19 cellular contexts compared by ENCODE assay signal in the genomic region with DNA sequence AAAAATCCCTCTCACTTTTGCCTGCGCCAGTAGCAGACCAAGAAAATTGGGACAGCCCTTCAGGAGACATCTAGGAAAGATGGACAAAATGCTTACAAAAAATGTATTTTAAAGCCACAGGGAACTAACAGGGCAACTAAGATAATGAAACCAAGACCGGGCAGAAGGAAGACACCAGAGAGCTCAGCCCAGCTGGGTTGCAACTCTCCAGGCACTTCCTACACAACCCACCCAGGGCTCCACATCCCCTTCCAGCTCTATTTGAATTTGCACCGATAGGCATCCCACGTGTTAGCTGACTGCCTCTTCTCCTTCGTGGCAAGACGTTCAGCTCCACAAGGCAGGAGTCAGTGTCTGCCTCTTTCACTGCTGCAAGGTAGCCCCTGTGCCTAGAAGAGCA. TPM values are rescaled to one million over a fixed set of nuclear protein-coding genes. Genes with fewer than 3 reads are reported as not detected.
A peak's percentile ranks its signal among the peaks of the same experiment; 100 is the strongest.
DNase-seq lines count a peak whose midpoint lies in the region; ATAC-seq and TF ChIP-seq lines count a peak whose summit lies in the region.
"Had no signal": no experiment of that assay in that cellular context is flagged by ENCODE, and none has a peak within 500 bp of the region (broad histone marks: within the 10 kb centered on the region; RNA-seq: fewer than 3 reads in every experiment).

No MANE protein-coding gene starts in this region.

- H3K9me3 Mint-ChIP-seq in activated CD8-positive, alpha-beta T cell treated with anti-CD3 and anti-CD28 coated beads, Interleukin-2, amount 10 ng/mL, durations not matched to agents 7 days and 5 days (ENCODE audit: insufficient read depth): no peaks in the 10 kb centered on the region
- no peaks in the 10 kb centered on the region for H3K9me3 Mint-ChIP-seq in activated CD8-positive, alpha-beta T cell treated with anti-CD3 and anti-CD28 coated beads for 36 hours
- H3K9me3 Mint-ChIP-seq: CD4-positive, alpha-beta T cell had no signal

- POLR2A ChIA-PET in activated CD8-positive, alpha-beta T cell treated with anti-CD3 and anti-CD28 coated beads, Interleukin-2, amount 10 ng/mL, durations not matched to agents 7 days and 5 days (lab: Charles Lee): interaction anchor here (0.9 kb wide), 1 partner anchor 11 kb away, joined by 3 read pairs; no protein-coding TSS in a partner anchor
- POLR2A ChIA-PET in activated CD8-positive, alpha-beta T cell treated with anti-CD3 and anti-CD28 coated beads for 36 hours (lab: Charles Lee): no interaction called here
- POLR2A ChIA-PET in OCI-LY7 (lab: Charles Lee): interaction anchor here (0.6 to 1.3 kb wide), 3 partner anchors 11 to 916 kb away, joined by 3 read pairs; no protein-coding TSS in a partner anchor
- POLR2A ChIA-PET in A673 (lab: Charles Lee; ENCODE audit: low non-redundant PET): no interaction called here

- no peaks in the 10 kb centered on the region for H3K79me2 ChIP-seq in OCI-LY7 (ENCODE audit: insufficient read depth, low read depth, low read length)

- intact Hi-C loops in activated CD8-positive, alpha-beta T cell treated with anti-CD3 and anti-CD28 coated beads for 36 hours (cut with micrococcal nuclease): no loop called here
- intact Hi-C loops in OCI-LY7 (cut with micrococcal nuclease; ENCODE audit: unreplicated experiment) (no loop called here), sciatic nerve (cut with DNase I) (no loop called here), A673 (cut with micrococcal nuclease; ENCODE audit: unreplicated experiment) (no loop called here)

- H3K9me2 ChIP-seq in OCI-LY7 (ENCODE audit: insufficient read depth, low read length): no peaks in the 10 kb centered on the region

- peaks cover 10% of the 10 kb centered on the region for H3K27me3 Mint-ChIP-seq in activated CD8-positive, alpha-beta T cell treated with anti-CD3 and anti-CD28 coated beads, Interleukin-2, amount 10 ng/mL, durations not matched to agents 7 days and 5 days (ENCODE audit: low read depth)
- H3K27me3 Mint-ChIP-seq in activated CD8-positive, alpha-beta T cell treated with anti-CD3 and anti-CD28 coated beads for 36 hours: no peaks in the 10 kb centered on the region
- H3K27me3 Mint-ChIP-seq: CD4-positive, alpha-beta T cell had no signal

- no peaks in the 10 kb centered on the region for H3K36me3 Mint-ChIP-seq in activated CD8-positive, alpha-beta T cell treated with anti-CD3 and anti-CD28 coated beads, Interleukin-2, amount 10 ng/mL, durations not matched to agents 7 days and 5 days (ENCODE audit: low read depth)
- H3K36me3 Mint-ChIP-seq in activated CD8-positive, alpha-beta T cell treated with anti-CD3 and anti-CD28 coated beads for 36 hours (ENCODE audit: low read depth): no peaks in the 10 kb centered on the region
- H3K36me3 Mint-ChIP-seq: IgD-negative memory B cell had no signal

- in situ Hi-C loops in KBM-7 (cut with MboI; ENCODE audit: low pct_unique_long_range_greater_than_20kb, low sequenced_read_pairs): no loop called here

- no peaks in the 10 kb centered on the region for H4K20me1 ChIP-seq in OCI-LY7 (ENCODE audit: insufficient read depth, low read length)

- no peak for DNase-seq in activated CD8-positive, alpha-beta T cell treated with anti-CD3 and anti-CD28 coated beads, Interleukin-2, amount 10 ng/mL, durations not matched to agents 7 days and 5 days
- no peak for DNase-seq in activated CD8-positive, alpha-beta T cell treated with anti-CD3 and anti-CD28 coated beads for 36 hours
- peak; percentile 49 for DNase-seq in KBM-7
- no peak for DNase-seq in OCI-LY7 (ENCODE audit: low spot score)
- DNase-seq in sciatic nerve (ENCODE audit: low spot score): no peak
- no peak for DNase-seq in A673 (ENCODE audit: low spot score)
- no peak for DNase-seq in stimulated activated naive CD4-positive, alpha-beta T cell treated with Interleukin-2 at 50 U/mL for 16 hours (lab: John Stamatoyannopoulos, UW)
- DNase-seq: CD4-positive, alpha-beta T cell; EL; NCI-H1436 treated with DMSO at 0.1 percent for 48 hours; NCI-H2081; NCI-H510A; NCI-H774; OCI-M1; SHP77 treated with DMSO at 0.1 percent for 48 hours had no signal

- no peaks in the 10 kb centered on the region for H3K36me3 ChIP-seq in OCI-LY7 (ENCODE audit: insufficient read depth, low read length)
- no peaks in the 10 kb centered on the region for H3K36me3 ChIP-seq in A673 (ENCODE audit: insufficient read depth, low read length, poor library complexity, severe bottlenecking)

- no peak overlapping the region for H3K4me2 ChIP-seq in OCI-LY7 (ENCODE audit: low read length)

- H3K4me1 ChIP-seq in OCI-LY7 (ENCODE audit: insufficient read depth, low read length, poor library complexity, severe bottlenecking): no peaks in the 10 kb centered on the region
- H3K4me1 ChIP-seq in A673 (ENCODE audit: insufficient read depth, low read length, poor library complexity, severe bottlenecking): no peaks in the 10 kb centered on the region

- H3K4me3 ChIP-seq in OCI-LY7 (ENCODE audit: low read depth, low read length, poor library complexity, severe bottlenecking): no peak overlapping the region
- H3K4me3 ChIP-seq in A673 (ENCODE audit: low read depth, low read length, poor library complexity, severe bottlenecking): no peak overlapping the region

- no peaks in the 10 kb centered on the region for H3K27me3 ChIP-seq in A673 (replicated peaks; ENCODE audit: insufficient read depth, low read depth, low read length, poor library complexity)

- H3K27ac Mint-ChIP-seq in activated CD8-positive, alpha-beta T cell treated with anti-CD3 and anti-CD28 coated beads, Interleukin-2, amount 10 ng/mL, durations not matched to agents 7 days and 5 days: no peak overlapping the region
- no peak overlapping the region for H3K27ac Mint-ChIP-seq in activated CD8-positive, alpha-beta T cell treated with anti-CD3 and anti-CD28 coated beads for 36 hours
- H3K27ac Mint-ChIP-seq: CD4-positive, alpha-beta T cell; IgD-negative memory B cell had no signal

- peaks cover 11% of the 10 kb centered on the region for H3K4me1 Mint-ChIP-seq in activated CD8-positive, alpha-beta T cell treated with anti-CD3 and anti-CD28 coated beads, Interleukin-2, amount 10 ng/mL, durations not matched to agents 7 days and 5 days (ENCODE audit: low read depth)
- H3K4me1 Mint-ChIP-seq in activated CD8-positive, alpha-beta T cell treated with anti-CD3 and anti-CD28 coated beads for 36 hours (ENCODE audit: low read depth): peaks cover 7% of the 10 kb centered on the region

- H3K9me3 ChIP-seq in OCI-LY7 (ENCODE audit: low read length) (no peaks in the 10 kb centered on the region), A673 (ENCODE audit: low read depth, low read length, poor library complexity, severe bottlenecking) (peaks cover 3% of the 10 kb centered on the region)

- CTCF ChIA-PET in activated CD8-positive, alpha-beta T cell treated with anti-CD3 and anti-CD28 coated beads, Interleukin-2, amount 10 ng/mL, durations not matched to agents 7 days and 5 days (lab: Charles Lee): no interaction called here
- CTCF ChIA-PET in activated CD8-positive, alpha-beta T cell treated with anti-CD3 and anti-CD28 coated beads for 36 hours (lab: Charles Lee): interaction anchor here (1.0 kb wide), 1 partner anchor 64 kb away, joined by 3 read pairs; no protein-coding TSS in a partner anchor
- CTCF ChIA-PET in OCI-LY7 (lab: Charles Lee; ENCODE audit: unreplicated experiment): no interaction called here
- CTCF ChIA-PET in A673 (lab: Charles Lee): no interaction called here

- H2AFZ ChIP-seq in OCI-LY7 (ENCODE audit: low read length): 0 out of 2 replicates have a peak overlapping the region, but pooled peaks have one; percentile 37

- peak overlapping the region; percentile 9 for H3K4me3 Mint-ChIP-seq in activated CD8-positive, alpha-beta T cell treated with anti-CD3 and anti-CD28 coated beads, Interleukin-2, amount 10 ng/mL, durations not matched to agents 7 days and 5 days
- H3K4me3 Mint-ChIP-seq in activated CD8-positive, alpha-beta T cell treated with anti-CD3 and anti-CD28 coated beads for 36 hours: no peak overlapping the region

- TF ChIP-seq CTCF in activated CD8-positive, alpha-beta T cell treated with anti-CD3 and anti-CD28 coated beads for 36 hours (IDR thresholded peaks at IDR 0.05): no peak
- TF ChIP-seq CTCF in OCI-LY7 (conservative IDR thresholded peaks at IDR 0.05; ENCODE audit: low read length) (no peak), A673 (conservative IDR thresholded peaks at IDR 0.05; ENCODE audit: low read depth, low read length) (no peak)

- H3K27ac ChIP-seq in OCI-LY7 (ENCODE audit: low read depth, low read length, poor library complexity, severe bottlenecking) (no peak overlapping the region), A673 (ENCODE audit: low read depth, low read length, poor library complexity, severe bottlenecking) (no peak overlapping the region)

- BruUV-seq in OCI-LY7 (replicated peaks; lab: Mats Ljungman, UMichigan) (no TSS peak), A673 (replicated peaks; lab: Mats Ljungman, UMichigan) (no TSS peak)

- no peak for ATAC-seq in activated CD8-positive, alpha-beta T cell treated with anti-CD3 and anti-CD28 coated beads, Interleukin-2, amount 10 ng/mL, durations not matched to agents 7 days and 5 days
- ATAC-seq in activated CD8-positive, alpha-beta T cell treated with anti-CD3 and anti-CD28 coated beads for 36 hours: no peak
- ATAC-seq in sciatic nerve: peak; percentile 36
- ATAC-seq in GM18907 (IDR thresholded peaks at IDR 0.05; ENCODE audit: unreplicated experiment): no peak
- ATAC-seq: SK-N-SH treated with all-trans-retinoic acid at 6 μM for 48 hours had no signal

RNA-seq across cellular contexts. Expression of a gene that starts 6.6 kb away (rescaled TPM):
- 10 to 100 TPM; 53.8 to 58.9 TPM for total RNA-seq in activated CD8-positive, alpha-beta T cell treated with anti-CD3 and anti-CD28 coated beads, Interleukin-2, amount 10 ng/mL, durations not matched to agents 7 days and 5 days
- total RNA-seq in activated CD8-positive, alpha-beta T cell treated with anti-CD3 and anti-CD28 coated beads for 36 hours: 10 to 100 TPM; 17.8 to 21.0 TPM
- 0.08 TPM in 1 of 2 replicates, not detected in the other for total RNA-seq in OCI-LY7 (2014; rRNA removed; shearing (Covaris generic))
- total RNA-seq in OCI-LY7 (2022) (0.06 TPM in 1 of 2 replicates, not detected in the other), sciatic nerve (5.7 TPM), A673 (2021) (not detected in 2 replicates)
- total RNA-seq: RPMI7951 had no signal

Comparison
In these comparisons a context has a peak if more than half of its experiments do, and no peak if none do; other contexts are left out.
1. POLR2A ChIA-PET loops: an anchor here in activated CD8-positive, alpha-beta T cell treated with anti-CD3 and anti-CD28 coated beads, Interleukin-2, amount 10 ng/mL, durations not matched to agents 7 days and 5 days (0.9 kb wide) and OCI-LY7 (0.6 to 1.3 kb wide); none called in activated CD8-positive, alpha-beta T cell treated with anti-CD3 and anti-CD28 coated beads for 36 hours and A673.